In genomic region chr4:1869530-1870327, GRCh38 we compare ENCODE assay signal across 8 cellular contexts. TPM values are rescaled to one million over a fixed set of nuclear protein-coding genes. Genes with fewer than 3 reads are reported as not detected.
DNase-seq lines count a peak whose midpoint lies in the region; ATAC-seq and TF ChIP-seq lines count a peak whose summit lies in the region.

No MANE protein-coding gene starts in this region.

- peak; percentile 18 for ATAC-seq in GM18870 (IDR thresholded peaks at IDR 0.05; ENCODE audit: unreplicated experiment)
- ATAC-seq in HG02885 (IDR thresholded peaks at IDR 0.05; ENCODE audit: poor library complexity, unreplicated experiment) = peak; percentile 0
- no peak for ATAC-seq in activated CD8-positive, alpha-beta T cell treated with anti-CD3 and anti-CD28 coated beads for 36 hours

- peaks cover 19% of the 10 kb centered on the region for H3K36me3 Mint-ChIP-seq in activated CD8-positive, alpha-beta T cell treated with anti-CD3 and anti-CD28 coated beads for 36 hours (ENCODE audit: low read depth)

- peak overlapping the region; percentile 92 for H3K27ac Mint-ChIP-seq in activated CD8-positive, alpha-beta T cell treated with anti-CD3 and anti-CD28 coated beads for 36 hours

- no peak for TF ChIP-seq CTCF in activated CD8-positive, alpha-beta T cell treated with anti-CD3 and anti-CD28 coated beads for 36 hours (IDR thresholded peaks at IDR 0.05)

- no peaks in the 10 kb centered on the region for H3K9me3 Mint-ChIP-seq in activated CD8-positive, alpha-beta T cell treated with anti-CD3 and anti-CD28 coated beads for 36 hours

- CTCF ChIA-PET in activated CD8-positive, alpha-beta T cell treated with anti-CD3 and anti-CD28 coated beads for 36 hours (lab: Charles Lee) = interaction anchor here (1.7 kb wide), 2 partner anchors 13 to 30 kb away, joined by 5 to 9 read pairs; partner anchors contain the start of gene LETM1

- H3K27me3 ChIP-seq in iPS-20b (ENCODE audit: insufficient read depth, low read length) = peaks cover 62% of the 10 kb centered on the region

- H3K4me3 ChIP-seq in iPS-20b (ENCODE audit: low read length) = peak overlapping the region; percentile 72

- intact Hi-C loops in activated CD8-positive, alpha-beta T cell treated with anti-CD3 and anti-CD28 coated beads for 36 hours (cut with micrococcal nuclease) = no loop called here

- no peaks in the 10 kb centered on the region for H3K27me3 Mint-ChIP-seq in activated CD8-positive, alpha-beta T cell treated with anti-CD3 and anti-CD28 coated beads for 36 hours

- H3K9me3 ChIP-seq in iPS-20b (ENCODE audit: insufficient read depth, low read depth, low read length) = no peaks in the 10 kb centered on the region

- no peaks in the 10 kb centered on the region for H3K36me3 ChIP-seq in iPS-20b (ENCODE audit: insufficient read depth, low read depth, low read length)

- H3K4me3 Mint-ChIP-seq in activated CD8-positive, alpha-beta T cell treated with anti-CD3 and anti-CD28 coated beads for 36 hours = peak overlapping the region; percentile 82

- POLR2A ChIA-PET in activated CD8-positive, alpha-beta T cell treated with anti-CD3 and anti-CD28 coated beads for 36 hours (lab: Charles Lee) = interaction anchor here (0.6 to 3.7 kb wide), 12 partner anchors 10 to 600 kb away, joined by 3 to 49 read pairs (median 5); partner anchors contain the start of genes LETM1, TACC3 and TMEM129

- H3K9ac ChIP-seq in iPS-20b (ENCODE audit: low read depth, low read length) = peak overlapping the region; percentile 82; the same call in 1 of the 2 replicates

- H3K27ac ChIP-seq in iPS-20b (ENCODE audit: low read length) = no peak overlapping the region
- peak overlapping the region; percentile 87 for H3K27ac ChIP-seq in temporal lobe (ENCODE audit: low read depth, low read length)

- H3K4me1 ChIP-seq in iPS-20b (ENCODE audit: insufficient read depth, low read length) = peaks cover 11% of the 10 kb centered on the region

- H3K4me1 Mint-ChIP-seq in activated CD8-positive, alpha-beta T cell treated with anti-CD3 and anti-CD28 coated beads for 36 hours (ENCODE audit: low read depth) = peaks cover 34% of the 10 kb centered on the region

- DNase-seq in activated CD8-positive, alpha-beta T cell treated with anti-CD3 and anti-CD28 coated beads for 36 hours = no peak
- DNase-seq in NCI-H524 treated with DMSO at 0.1 percent for 48 hours (lab: John Stamatoyannopoulos, UW) (no peak), GF-D8 (lab: John Stamatoyannopoulos, UW) (no peak), NCI-H2081 treated with DMSO at 0.1 percent for 48 hours (lab: John Stamatoyannopoulos, UW) (no peak)

RNA-seq across cellular contexts. Expression of gene NSD2, which starts 1.5 kb away (rescaled TPM):
- 100 to 1,000 TPM; 219 TPM for total RNA-seq in activated CD8-positive, alpha-beta T cell treated with anti-CD3 and anti-CD28 coated beads for 36 hours
- total RNA-seq in temporal lobe = 90.0 TPM

RNA-seq across cellular contexts. Expression of gene LETM1, which starts 13.8 kb away (rescaled TPM):
- total RNA-seq in activated CD8-positive, alpha-beta T cell treated with anti-CD3 and anti-CD28 coated beads for 36 hours = 10 to 100 TPM; 49.4 to 53.2 TPM
- 57.3 TPM for total RNA-seq in temporal lobe
